Comparison of ENCODE assay signal across 1 cellular context in the genomic region with DNA sequence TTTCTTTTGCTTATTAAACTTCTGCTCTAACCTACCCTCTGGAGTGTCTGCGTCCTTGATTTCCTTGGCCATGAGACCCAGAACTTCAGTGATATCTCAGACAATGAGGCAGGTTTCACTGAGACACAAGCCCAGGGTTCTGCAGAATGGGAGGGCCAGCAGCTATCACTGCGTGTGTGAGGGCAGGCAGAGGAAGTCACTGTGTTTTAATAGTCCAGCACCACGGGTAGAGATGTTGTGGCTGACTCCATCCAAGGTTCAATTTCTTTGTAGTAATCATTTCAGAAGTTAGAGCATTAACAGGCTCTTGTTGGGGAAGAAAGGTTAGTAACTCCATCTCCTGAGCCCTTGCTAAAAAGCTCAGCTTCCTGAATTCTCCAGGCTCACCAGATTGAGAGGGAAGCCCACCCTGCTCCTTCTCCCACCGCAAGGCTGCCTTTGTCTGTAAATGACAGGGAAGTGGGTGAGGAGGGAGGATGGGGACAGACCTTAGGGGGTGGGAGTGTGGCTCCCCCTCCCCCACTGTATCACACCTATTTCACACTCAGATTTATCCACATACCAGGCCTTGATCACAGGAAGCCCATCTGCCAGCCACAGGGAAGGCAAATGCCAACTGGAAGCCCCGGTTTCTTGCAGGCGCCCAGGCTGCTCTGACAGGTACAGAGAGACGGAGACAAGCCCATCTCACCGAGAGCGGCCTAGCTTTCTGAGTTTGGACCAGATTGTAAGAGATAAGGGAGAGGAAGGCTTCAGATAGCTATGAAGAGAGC.
TF ChIP-seq lines count a peak whose summit lies in the region.

No MANE protein-coding gene starts in this region.

TF ChIP-seq in GM12878, 131 proteins besides CTCF, POLR2A, EP300 and RAD21:
- TF ChIP-seq CREB1 (IDR thresholded peaks at IDR 0.05; ENCODE audit: low read depth), result no peak
- TF ChIP-seq SUPT20H (IDR thresholded peaks at IDR 0.05; ENCODE audit: borderline replicate concordance, control insufficient read depth, low read depth, low read length), result no peak
- TF ChIP-seq USF2 (IDR thresholded peaks at IDR 0.05; ENCODE audit: borderline replicate concordance, low read depth, low read length), result no peak
- no peak for TF ChIP-seq IKZF1 (conservative IDR thresholded peaks at IDR 0.05)
- no peak for TF ChIP-seq DPF2 (IDR thresholded peaks at IDR 0.05)
- TF ChIP-seq SPI1 (IDR thresholded peaks at IDR 0.05; ENCODE audit: borderline replicate concordance, insufficient read depth, low read depth, low read length), result peak; percentile 3; the same call in 1 of the 2 replicates
- TF ChIP-seq, protein P1, sequence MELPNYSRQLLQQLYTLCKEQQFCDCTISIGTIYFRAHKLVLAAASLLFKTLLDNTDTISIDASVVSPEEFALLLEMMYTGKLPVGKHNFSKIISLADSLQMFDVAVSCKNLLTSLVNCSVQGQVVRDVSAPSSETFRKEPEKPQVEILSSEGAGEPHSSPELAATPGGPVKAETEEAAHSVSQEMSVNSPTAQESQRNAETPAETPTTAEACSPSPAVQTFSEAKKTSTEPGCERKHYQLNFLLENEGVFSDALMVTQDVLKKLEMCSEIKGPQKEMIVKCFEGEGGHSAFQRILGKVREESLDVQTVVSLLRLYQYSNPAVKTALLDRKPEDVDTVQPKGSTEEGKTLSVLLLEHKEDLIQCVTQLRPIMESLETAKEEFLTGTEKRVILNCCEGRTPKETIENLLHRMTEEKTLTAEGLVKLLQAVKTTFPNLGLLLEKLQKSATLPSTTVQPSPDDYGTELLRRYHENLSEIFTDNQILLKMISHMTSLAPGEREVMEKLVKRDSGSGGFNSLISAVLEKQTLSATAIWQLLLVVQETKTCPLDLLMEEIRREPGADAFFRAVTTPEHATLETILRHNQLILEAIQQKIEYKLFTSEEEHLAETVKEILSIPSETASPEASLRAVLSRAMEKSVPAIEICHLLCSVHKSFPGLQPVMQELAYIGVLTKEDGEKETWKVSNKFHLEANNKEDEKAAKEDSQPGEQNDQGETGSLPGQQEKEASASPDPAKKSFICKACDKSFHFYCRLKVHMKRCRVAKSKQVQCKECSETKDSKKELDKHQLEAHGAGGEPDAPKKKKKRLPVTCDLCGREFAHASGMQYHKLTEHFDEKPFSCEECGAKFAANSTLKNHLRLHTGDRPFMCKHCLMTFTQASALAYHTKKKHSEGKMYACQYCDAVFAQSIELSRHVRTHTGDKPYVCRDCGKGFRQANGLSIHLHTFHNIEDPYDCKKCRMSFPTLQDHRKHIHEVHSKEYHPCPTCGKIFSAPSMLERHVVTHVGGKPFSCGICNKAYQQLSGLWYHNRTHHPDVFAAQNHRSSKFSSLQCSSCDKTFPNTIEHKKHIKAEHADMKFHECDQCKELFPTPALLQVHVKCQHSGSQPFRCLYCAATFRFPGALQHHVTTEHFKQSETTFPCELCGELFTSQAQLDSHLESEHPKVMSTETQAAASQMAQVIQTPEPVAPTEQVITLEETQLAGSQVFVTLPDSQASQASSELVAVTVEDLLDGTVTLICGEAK (IDR thresholded peaks at IDR 0.05; ENCODE audit: borderline replicate concordance), result no peak
- TF ChIP-seq ETV6 (conservative IDR thresholded peaks at IDR 0.05 in 1 of 2, IDR thresholded peaks at IDR 0.05 in 1 of 2; ENCODE audit: borderline replicate concordance in 1 of 2, low read depth in 1 of 2), result no peak
TF ChIP-seq in GM12878: peak in this region for 1.
